In the genomic region with DNA sequence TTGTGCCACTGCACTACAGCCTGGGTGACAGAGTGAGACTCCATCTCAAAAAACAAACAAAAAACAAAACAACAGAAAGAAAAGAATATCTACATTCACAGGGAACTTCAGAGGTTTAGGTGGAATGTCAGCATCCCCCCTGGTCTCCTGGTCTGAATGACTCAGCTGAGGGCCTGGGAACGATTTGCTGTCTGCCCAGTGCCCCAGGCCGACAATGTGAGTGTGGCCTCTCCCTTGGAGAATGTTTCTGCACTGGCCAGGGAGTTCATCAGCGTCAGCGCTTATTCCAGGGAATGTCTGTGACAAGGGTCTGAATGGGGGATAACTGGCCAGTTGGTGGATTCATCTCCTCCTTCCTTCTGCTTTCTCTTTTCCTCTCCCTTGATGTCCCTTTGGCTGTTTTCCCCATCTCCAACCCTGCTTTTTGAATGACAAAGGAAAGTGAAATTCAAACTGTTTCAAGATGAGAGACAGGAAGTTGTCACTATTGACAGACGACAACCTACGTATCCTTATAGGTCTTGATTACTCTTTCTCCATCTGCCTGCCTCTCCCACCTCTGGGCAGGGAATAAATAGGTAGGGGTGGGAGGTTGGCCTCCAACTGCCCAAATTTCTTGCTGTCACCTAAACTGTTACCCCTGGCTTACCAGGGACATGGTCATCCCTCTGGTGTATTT, we compare ENCODE assay signal across 17 cellular contexts.
DNase-seq lines count a peak whose midpoint lies in the region; ATAC-seq and TF ChIP-seq lines count a peak whose summit lies in the region.
"Had no signal": no experiment of that assay in that cellular context is flagged by ENCODE, and none has a peak within 500 bp of the region (broad histone marks: within the 10 kb centered on the region; RNA-seq: fewer than 3 reads in every experiment).

No MANE protein-coding gene starts in this region.

- ATAC-seq in GM23338: peak; percentile 34; the same call in 2 of the 3 replicates
- no peak for ATAC-seq in GM21447 (IDR thresholded peaks at IDR 0.05; ENCODE audit: unreplicated experiment)
- no peak for ATAC-seq in GM21737 (IDR thresholded peaks at IDR 0.05; ENCODE audit: unreplicated experiment)
- ATAC-seq: Right ventricle myocardium inferior had no signal

- H3K27me3 ChIP-seq in GM23338 (ENCODE audit: insufficient read depth): no peaks in the 10 kb centered on the region
- H3K27me3 ChIP-seq: testis had no signal

- peak overlapping the region; percentile 15; the same call in 1 of the 2 replicates for H2AFZ ChIP-seq in GM23338

- H3K4me1 ChIP-seq in GM23338 (ENCODE audit: insufficient read depth): peaks cover 9% of the 10 kb centered on the region; the same call in 1 of the 2 replicates
- H3K4me1 ChIP-seq: testis had no signal

- H3K4me1 Mint-ChIP-seq in GM23338: peaks cover 10% of the 10 kb centered on the region
- peaks cover 4% of the 10 kb centered on the region for H3K4me1 Mint-ChIP-seq in T-helper 1 cell treated with Interleukin-12 subunit alpha and Interleukin-12 subunit beta and Interleukin-4 antibody, amounts not matched to agents 30 μg/mL and 1 μg/mL, for 36 hours (ENCODE audit: low read depth)
- H3K4me1 Mint-ChIP-seq: activated B cell treated with CpG ODN at 0.5 μM for 24 hours had no signal

- no peak overlapping the region for H3K4me3 Mint-ChIP-seq in GM23338
- H3K4me3 Mint-ChIP-seq in T-helper 1 cell treated with Interleukin-12 subunit alpha and Interleukin-12 subunit beta and Interleukin-4 antibody, amounts not matched to agents 30 μg/mL and 1 μg/mL, for 36 hours: no peak overlapping the region
- H3K4me3 Mint-ChIP-seq: activated B cell treated with CpG ODN at 0.5 μM for 24 hours had no signal

- TF ChIP-seq CTCF in GM23338 (conservative IDR thresholded peaks at IDR 0.05; ENCODE audit: low read depth in 2 of 2): no peak

- peaks cover 5% of the 10 kb centered on the region for H3K27me3 Mint-ChIP-seq in GM23338 (ENCODE audit: insufficient read depth, low read depth, poor library complexity)
- H3K27me3 Mint-ChIP-seq in T-helper 1 cell treated with Interleukin-12 subunit alpha and Interleukin-12 subunit beta and Interleukin-4 antibody, amounts not matched to agents 30 μg/mL and 1 μg/mL, for 36 hours (ENCODE audit: low read depth): no peaks in the 10 kb centered on the region
- H3K27me3 Mint-ChIP-seq: activated B cell treated with CpG ODN at 0.5 μM for 24 hours had no signal

- H3K9me2 ChIP-seq in GM23338 (ENCODE audit: insufficient read depth): 0 out of 2 replicates have a peak, but pooled peaks cover 4% of the 10 kb centered on the region

- H3K27ac ChIP-seq in GM23338 (ENCODE audit: low read depth): no peak overlapping the region
- H3K27ac ChIP-seq: testis had no signal

- peak; percentile 24 for DNase-seq in AG20443 (ENCODE audit: low spot score)
- DNase-seq in GM23338 (ENCODE audit: low spot score): peak; percentile 42
- DNase-seq in islet precursor cell: peak; percentile 97
- DNase-seq in nucleus accumbens (lab: John Stamatoyannopoulos, UW): no peak
- no peak for DNase-seq in NK-92 (lab: John Stamatoyannopoulos, UW; ENCODE audit: unreplicated experiment)
- DNase-seq: activated B cell treated with CpG ODN at 0.5 μM for 24 hours, anterior cingulate cortex, GF-D8, H7, NCI-H1417, NCI-H2227 treated with DMSO at 0.1 percent for 48 hours, small intestine, testis had no signal

- no peaks in the 10 kb centered on the region for H3K36me3 Mint-ChIP-seq in GM23338 (ENCODE audit: low read depth)
- no peaks in the 10 kb centered on the region for H3K36me3 Mint-ChIP-seq in T-helper 1 cell treated with Interleukin-12 subunit alpha and Interleukin-12 subunit beta and Interleukin-4 antibody, amounts not matched to agents 30 μg/mL and 1 μg/mL, for 36 hours (ENCODE audit: low read depth)

- H3K27ac Mint-ChIP-seq in GM23338: peak overlapping the region; percentile 18
- H3K27ac Mint-ChIP-seq in T-helper 1 cell treated with Interleukin-12 subunit alpha and Interleukin-12 subunit beta and Interleukin-4 antibody, amounts not matched to agents 30 μg/mL and 1 μg/mL, for 36 hours: peak overlapping the region; percentile 28
- H3K27ac Mint-ChIP-seq: activated B cell treated with CpG ODN at 0.5 μM for 24 hours had no signal

- no peaks in the 10 kb centered on the region for H3K36me3 ChIP-seq in GM23338 (ENCODE audit: insufficient read depth)

- H3F3A ChIP-seq in GM23338 (replicated peaks; ENCODE audit: low read depth): no peaks in the 10 kb centered on the region

- H3K79me2 ChIP-seq in GM23338 (replicated peaks; ENCODE audit: insufficient read depth): no peaks in the 10 kb centered on the region

- no peak overlapping the region for H3K4me2 ChIP-seq in GM23338

- no peaks in the 10 kb centered on the region for H4K20me1 ChIP-seq in GM23338 (replicated peaks; ENCODE audit: insufficient read depth)

- H3K4me3 ChIP-seq in GM23338: no peak overlapping the region
- H3K4me3 ChIP-seq: testis had no signal

- H3K9me3 Mint-ChIP-seq in GM23338: no peaks in the 10 kb centered on the region
- H3K9me3 Mint-ChIP-seq in T-helper 1 cell treated with Interleukin-12 subunit alpha and Interleukin-12 subunit beta and Interleukin-4 antibody, amounts not matched to agents 30 μg/mL and 1 μg/mL, for 36 hours: no peaks in the 10 kb centered on the region
- H3K9me3 Mint-ChIP-seq: activated B cell treated with CpG ODN at 0.5 μM for 24 hours had no signal

TF ChIP-seq in GM23338, 12 proteins besides CTCF, POLR2A, EP300 and RAD21 (continues in another document):
- no peak for TF ChIP-seq POLR2AphosphoS5 (IDR thresholded peaks at IDR 0.05; ENCODE audit: low read depth)
- TF ChIP-seq ZNF331 (CRISPR knock-in tag; IDR thresholded peaks at IDR 0.05; ENCODE audit: low read depth): no peak
- TF ChIP-seq ZNF114 (CRISPR knock-in tag; IDR thresholded peaks at IDR 0.05): no peak
- no peak for TF ChIP-seq NANOG (IDR thresholded peaks at IDR 0.05; ENCODE audit: borderline replicate concordance)
- no peak for TF ChIP-seq EZH2phosphoT487 (IDR thresholded peaks at IDR 0.05; ENCODE audit: unreplicated experiment)
- TF ChIP-seq CREB1 (CRISPR knock-in tag; IDR thresholded peaks at IDR 0.05; ENCODE audit: low read depth): no peak
- no peak for TF ChIP-seq JUNB (IDR thresholded peaks at IDR 0.05; ENCODE audit: unreplicated experiment)
- no peak for TF ChIP-seq STAT1 (IDR thresholded peaks at IDR 0.05; ENCODE audit: unreplicated experiment)
- TF ChIP-seq ETS1 (IDR thresholded peaks at IDR 0.05): no peak

Comparison
In these comparisons a context has a peak if more than half of its experiments do, and no peak if none do; other contexts are left out.
1. DNase-seq: peak in AG20443 (single experiment), GM23338 (single experiment) and islet precursor cell (single experiment); none in nucleus accumbens (0 of 56) and NK-92 (single experiment).